Comparison of ENCODE assay signal across 1 cellular context in the genomic region with DNA sequence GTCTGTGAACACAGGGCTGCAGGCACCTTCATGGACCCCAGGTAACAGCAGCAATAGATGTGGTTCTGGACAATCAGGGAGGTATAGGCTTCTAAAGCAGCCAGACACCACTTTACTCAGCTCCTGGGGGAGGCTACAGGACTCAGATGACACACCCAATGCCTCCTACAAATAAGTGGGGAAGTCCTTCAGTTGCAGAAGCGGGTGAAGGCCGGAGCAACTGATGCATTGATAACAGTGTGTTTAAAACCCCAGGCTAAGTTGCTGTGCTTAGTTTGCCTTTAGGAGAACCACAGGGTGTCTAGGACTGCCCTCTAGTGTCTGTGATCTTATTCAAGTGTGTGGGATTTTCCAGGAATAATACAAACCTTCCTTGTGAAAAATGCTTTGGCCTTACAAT.
TF ChIP-seq lines count a peak whose summit lies in the region.

No MANE protein-coding gene starts in this region.

TF ChIP-seq in SK-N-SH, 30 proteins besides CTCF, POLR2A, EP300 and RAD21 (continued from another document):
- TF ChIP-seq, protein P1, sequence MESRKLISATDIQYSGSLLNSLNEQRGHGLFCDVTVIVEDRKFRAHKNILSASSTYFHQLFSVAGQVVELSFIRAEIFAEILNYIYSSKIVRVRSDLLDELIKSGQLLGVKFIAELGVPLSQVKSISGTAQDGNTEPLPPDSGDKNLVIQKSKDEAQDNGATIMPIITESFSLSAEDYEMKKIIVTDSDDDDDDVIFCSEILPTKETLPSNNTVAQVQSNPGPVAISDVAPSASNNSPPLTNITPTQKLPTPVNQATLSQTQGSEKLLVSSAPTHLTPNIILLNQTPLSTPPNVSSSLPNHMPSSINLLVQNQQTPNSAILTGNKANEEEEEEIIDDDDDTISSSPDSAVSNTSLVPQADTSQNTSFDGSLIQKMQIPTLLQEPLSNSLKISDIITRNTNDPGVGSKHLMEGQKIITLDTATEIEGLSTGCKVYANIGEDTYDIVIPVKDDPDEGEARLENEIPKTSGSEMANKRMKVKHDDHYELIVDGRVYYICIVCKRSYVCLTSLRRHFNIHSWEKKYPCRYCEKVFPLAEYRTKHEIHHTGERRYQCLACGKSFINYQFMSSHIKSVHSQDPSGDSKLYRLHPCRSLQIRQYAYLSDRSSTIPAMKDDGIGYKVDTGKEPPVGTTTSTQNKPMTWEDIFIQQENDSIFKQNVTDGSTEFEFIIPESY (IDR thresholded peaks at IDR 0.05; ENCODE audit: borderline replicate concordance, low read depth): no peak
